ENCODE assay signal across 22 cellular contexts in the genomic region with DNA sequence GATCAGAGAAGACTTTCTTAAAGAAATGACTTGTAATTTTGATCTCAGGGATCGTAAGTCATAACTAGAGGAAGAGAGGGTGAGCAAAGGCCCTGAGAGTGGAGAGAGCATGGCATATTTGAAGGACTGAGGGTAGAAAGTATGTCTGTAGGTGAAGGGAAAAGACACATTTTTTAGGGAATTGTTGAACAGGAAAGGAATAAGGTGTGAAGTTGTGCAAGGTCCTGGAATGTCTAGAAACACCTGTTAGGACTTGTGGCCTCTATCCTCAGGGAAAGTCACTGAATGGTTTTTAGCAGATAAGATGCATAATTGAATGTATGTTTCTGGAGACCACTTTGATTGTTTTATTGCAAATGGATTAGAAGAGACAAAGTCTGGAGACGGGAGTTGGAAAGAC.
"Had no signal": no experiment of that assay in that cellular context is flagged by ENCODE, and none has a peak within 500 bp of the region (broad histone marks: within the 10 kb centered on the region; RNA-seq: fewer than 3 reads in every experiment).

No MANE protein-coding gene starts in this region.

- H3K27ac ChIP-seq: SJSA1, SK-N-MC had no signal

- H3K36me3 ChIP-seq: SJSA1 had no signal

- DNase-seq: IMR-90, Karpas-422, KG1, MM.1S, NCI-H1092 treated with DMSO at 0.1 percent for 48 hours, NCI-H1436, NCI-H187, NCI-H2029, NCI-H2081 treated with DMSO at 0.1 percent for 48 hours, NCI-H2171, NCI-H446, NCI-H510A, NCI-H524 treated with DMSO at 0.1 percent for 48 hours, NCI-H69, NCI-H774, Right ventricle myocardium superior, RPMI8226, SIG-M5 had no signal

- H3K4me3 ChIP-seq: SJSA1, SK-N-MC had no signal

- FAIRE-seq: HepG2, RCC 7860 had no signal

- H3K27me3 ChIP-seq: SJSA1 had no signal
